ENCODE assay signal across 15 cellular contexts in genomic region chr1:36122062-36122461, GRCh38. TPM values are rescaled to one million over a fixed set of nuclear protein-coding genes. Genes with fewer than 3 reads are reported as not detected.
DNase-seq lines count a peak whose midpoint lies in the region; ATAC-seq, FAIRE-seq and TF ChIP-seq lines count a peak whose summit lies in the region.
"Had no signal": no experiment of that assay in that cellular context is flagged by ENCODE, and none has a peak within 500 bp of the region (broad histone marks: within the 10 kb centered on the region; RNA-seq: fewer than 3 reads in every experiment).

No MANE protein-coding gene starts in this region.

- no peak for TF ChIP-seq EP300 in K562 (IDR thresholded peaks at IDR 0.05; ENCODE audit: low read length)

- H3K36me3 Mint-ChIP-seq in CD14-positive monocyte (peaks cover 9 to 11% of the 10 kb centered on the region in 2 donors), neural progenitor cell (peaks cover 2% of the 10 kb centered on the region)
- H3K36me3 Mint-ChIP-seq: IgD-negative memory B cell had no signal

- H3K9me3 ChIP-seq in K562 (replicated peaks; ENCODE audit: control insufficient read depth, insufficient read depth, low read depth, low read length), result no peaks in the 10 kb centered on the region
- no peaks in the 10 kb centered on the region for H3K9me3 ChIP-seq in neural progenitor cell (ENCODE audit: low read depth)
- H3K9me3 ChIP-seq: A549, HAP-1 had no signal

- H3K9me1 ChIP-seq in K562 (ENCODE audit: control insufficient read depth, insufficient read depth, low read length), result no peaks in the 10 kb centered on the region

- POLR2A ChIA-PET in K562 (lab: Yijun Ruan, JAX), result interaction anchor here (1.2 kb wide), 1 partner anchor 10 kb away, joined by 4 read pairs; no protein-coding TSS in a partner anchor

- no peaks in the 10 kb centered on the region for H3K36me3 ChIP-seq in K562 (ENCODE audit: control insufficient read depth, insufficient read depth, low read length)
- no peaks in the 10 kb centered on the region for H3K36me3 ChIP-seq in neural progenitor cell
- H3K36me3 ChIP-seq: HAP-1 had no signal

- peaks cover 71% of the 10 kb centered on the region for H3K4me1 Mint-ChIP-seq in CD14-positive monocyte
- H3K4me1 Mint-ChIP-seq in neural progenitor cell, result peaks cover 48% of the 10 kb centered on the region

- H3K4me3 Mint-ChIP-seq in CD14-positive monocyte (no peak overlapping the region), neural progenitor cell (peak overlapping the region; percentile 35)
- H3K4me3 Mint-ChIP-seq: CD4-positive, alpha-beta T cell had no signal

- TF ChIP-seq CTCF in CD14-positive monocyte (IDR thresholded peaks at IDR 0.05), result no peak
- TF ChIP-seq CTCF in K562 (IDR thresholded peaks at IDR 0.05 in 2 of 3, conservative IDR thresholded peaks at IDR 0.05 in 1 of 3; ENCODE audit: insufficient read depth in 2 of 3, low read depth in 1 of 3, low read length in 3 of 3), result no peak
- no peak for TF ChIP-seq CTCF in neural progenitor cell (IDR thresholded peaks at IDR 0.05)

- TF ChIP-seq POLR2A in K562 (conservative IDR thresholded peaks at IDR 0.05), result no peak

- H3K9me3 Mint-ChIP-seq in CD14-positive monocyte (no peaks in the 10 kb centered on the region), neural progenitor cell (peaks cover 2% of the 10 kb centered on the region)
- H3K9me3 Mint-ChIP-seq: CD4-positive, alpha-beta T cell; IgD-negative memory B cell had no signal

- peaks cover 6 to 15% (median 10%) of the 10 kb centered on the region in 3 donors for H3K27me3 Mint-ChIP-seq in CD14-positive monocyte (ENCODE audit: low read depth in 3 of 3)
- H3K27me3 Mint-ChIP-seq in neural progenitor cell (ENCODE audit: insufficient read depth, low read depth), result peaks cover 42% of the 10 kb centered on the region

- TF ChIP-seq RAD21 in K562 (CRISPR knock-in tag; conservative IDR thresholded peaks at IDR 0.05 in 1 of 2, IDR thresholded peaks at IDR 0.05 in 1 of 2), result no peak

- H3K27ac Mint-ChIP-seq in CD14-positive monocyte (peak overlapping the region; percentile 66 to 96 (median 95)), neural progenitor cell (peak overlapping the region; percentile 34)
- H3K27ac Mint-ChIP-seq: CD4-positive, alpha-beta T cell; IgD-negative memory B cell had no signal

- H3K4me1 ChIP-seq in K562 (replicated peaks in 1 of 2; ENCODE audit: control insufficient read depth in 2 of 2, insufficient read depth in 2 of 2, low read length in 2 of 2), result peaks cover 4 to 36% of the 10 kb centered on the region in 2 experiments; a peak in 3 of 5 replicates
- peaks cover 3% of the 10 kb centered on the region for H3K4me1 ChIP-seq in neural progenitor cell
- H3K4me1 ChIP-seq: A549, HAP-1 had no signal

- CTCF ChIA-PET in K562 (lab: Yijun Ruan, JAX; ENCODE audit: low intra/inter-chr PET ratio), result no interaction called here

- H3K27ac ChIP-seq in K562 (ENCODE audit: extremely low read depth, low read depth, low read length) (no peak overlapping the region), neural progenitor cell (no peak overlapping the region)
- H3K27ac ChIP-seq: A549 had no signal

- no peak for DNase-seq in CD14-positive monocyte (ENCODE audit: low spot score)
- DNase-seq in K562 (ENCODE audit: extremely low read depth in 1 of 4, low spot score in 3 of 4), result no peak
- DNase-seq in neural progenitor cell (ENCODE audit: low spot score), result no peak
- DNase-seq in NK-92 treated with Interleukin-12 subunit alpha and Interleukin-12 subunit beta, amount 100 ng/mL, for 24 hours (lab: John Stamatoyannopoulos, UW), result no peak
- no peak for DNase-seq in sciatic nerve (ENCODE audit: low spot score)
- DNase-seq: CD4-positive, alpha-beta T cell; DMS79; GOT3 had no signal

- H3K4me3 ChIP-seq in K562 (no peak overlapping the region), neural progenitor cell (no peak overlapping the region)
- H3K4me3 ChIP-seq: A549, GM12878, HAP-1 had no signal

- 60% methylated on average over 3 of the region's 3 CpGs for WGBS in K562 (ENCODE audit: insufficient coverage, low coverage, missing lambda C conversion rate)

- no peaks in the 10 kb centered on the region; the same call in none of the 2 replicates for H4K20me1 ChIP-seq in K562 (replicated peaks; ENCODE audit: control insufficient read depth, insufficient read depth, low read length)
- H4K20me1 ChIP-seq in neural progenitor cell (ENCODE audit: low read depth), result peaks cover 14% of the 10 kb centered on the region

- H3F3A ChIP-seq in neural progenitor cell (ENCODE audit: low read depth), result no peaks in the 10 kb centered on the region

- no peak overlapping the region for H3K4me2 ChIP-seq in K562 (ENCODE audit: insufficient read depth, low read length)
- no peak overlapping the region for H3K4me2 ChIP-seq in neural progenitor cell
- H3K4me2 ChIP-seq: A549 had no signal

- FAIRE-seq in K562 (lab: Jason Lieb, UNC), result no peak
- FAIRE-seq: A549, GM12878 had no signal

- H3K27me3 ChIP-seq in K562 (ENCODE audit: control insufficient read depth in 2 of 2, insufficient read depth in 2 of 2, low read length in 2 of 2) (peaks cover 0 to 10% of the 10 kb centered on the region in 2 experiments; a peak in 1 of 5 replicates), neural progenitor cell (peaks cover 57% of the 10 kb centered on the region)

- H3K9ac ChIP-seq in K562 (ENCODE audit: insufficient read depth in 1 of 2, low read depth in 2 of 2, low read length in 2 of 2) (no peak overlapping the region), neural progenitor cell (no peak overlapping the region)

- intact Hi-C loops in CD14-positive monocyte (cut with micrococcal nuclease) (no loop called here), K562 (cut with micrococcal nuclease) (no loop called here), sciatic nerve (cut with DNase I) (no loop called here)

- in situ Hi-C loops in K562 (cut with MboI), result no loop called here

- ATAC-seq in K562 (no peak), sciatic nerve (no peak), GM18873 (IDR thresholded peaks at IDR 0.05; ENCODE audit: low FRiP score, unreplicated experiment) (no peak)
- ATAC-seq: A549 had no signal

- no TSS peak for BruUV-seq in K562 (replicated peaks; lab: Mats Ljungman, UMichigan)

- no peak overlapping the region for H2AFZ ChIP-seq in K562 (ENCODE audit: low read depth, low read length)
- no peak overlapping the region for H2AFZ ChIP-seq in neural progenitor cell (replicated peaks)

- H3K79me2 ChIP-seq in K562 (ENCODE audit: control insufficient read depth, insufficient read depth, low read length) (no peaks in the 10 kb centered on the region), neural progenitor cell (ENCODE audit: low read depth) (no peaks in the 10 kb centered on the region)

RNA-seq across cellular contexts. Expression of gene COL8A2, which starts 3.0 kb away (rescaled TPM):
- polyA plus RNA-seq in CD14-positive monocyte, result 1 to 10 TPM in 1 of 2 donors, under 1 TPM in 1; 0.90 to 1.6 TPM
- 0.07 and 0.11 TPM in 2 replicates for total RNA-seq in K562 (2011; cell fraction: chromatin; rRNA removed; ENCODE audit: low replicate concordance)
- total RNA-seq in K562 (2011; cell fraction: nucleolus; rRNA removed), result 0.13 and 0.17 TPM in 2 replicates
- total RNA-seq in K562 (2011; cell fraction: nucleoplasm; rRNA removed), result 0.07 TPM in 1 of 2 replicates, not detected in the other
- 0.14 TPM in 1 of 2 replicates, not detected in the other for total RNA-seq in K562 (2014; rRNA removed)
- 0.03 TPM in 1 of 2 replicates, not detected in the other for total RNA-seq in K562 (2014; rRNA removed; fragmentation: Illumina TruSeq; extraction: Trizol)
- total RNA-seq in K562 (2015; rRNA removed; fragmentation: Illumina TruSeq; extraction: Trizol), result not detected in 2 replicates
- 0.04 and 0.09 TPM in 2 replicates for total RNA-seq in K562 (2021)
- polyA plus RNA-seq in K562 (2011; rRNA removed), result 0.04 TPM in 2 replicates
- polyA plus RNA-seq in K562 (2011; cell fraction: cytosol; rRNA removed), result 0.09 TPM in 1 of 2 replicates, not detected in the other
- 0.11 TPM in 1 of 2 replicates, not detected in the other for polyA plus RNA-seq in K562 (2011; cell fraction: nucleus; rRNA removed)
- polyA plus RNA-seq in K562 (2012), result 0.01 and 0.07 TPM in 2 replicates
- polyA plus RNA-seq in K562 (2014; fragmentation: Illumina TruSeq; extraction: Trizol), result 0.07 TPM in 1 of 2 replicates, not detected in the other
- polyA plus RNA-seq in K562 (2014; fragmentation: Nextera tagmentation; extraction: Ambion mirVana), result not detected
- 0.03 TPM in 1 of 2 replicates, not detected in the other for polyA plus RNA-seq in K562 (2014; rRNA removed)
- not detected in 2 replicates for polyA minus RNA-seq in K562 (2011; rRNA and poly(A)+ RNA removed)
- polyA minus RNA-seq in K562 (2011; cell fraction: cytosol; rRNA and poly(A)+ RNA removed), result not detected in 2 replicates
- polyA minus RNA-seq in K562 (2011; cell fraction: nucleus; rRNA and poly(A)+ RNA removed), result 0.13 TPM in 1 of 2 replicates, not detected in the other
- 0.06 TPM in 1 of 2 replicates, not detected in the other for total RNA-seq in neural progenitor cell (ENCODE audit: low replicate concordance)
- 47.3 TPM for total RNA-seq in sciatic nerve
- total RNA-seq: GM12878 had no signal
- polyA plus RNA-seq: IgD-negative memory B cell had no signal

RNA-seq across cellular contexts. Expression of gene TRAPPC3, which starts 27.2 kb away (rescaled TPM):
- polyA plus RNA-seq in CD14-positive monocyte (100 to 1,000 TPM; 125 to 136 TPM), K562 (2011; rRNA removed) (128 and 141 TPM in 2 replicates), K562 (2014; fragmentation: Illumina TruSeq; extraction: Trizol) (127 and 140 TPM in 2 replicates), K562 (2014; fragmentation: Nextera tagmentation; extraction: Ambion mirVana) (10 to 100 TPM; 20.6 to 41.8 TPM), K562 (2014; rRNA removed) (119 and 142 TPM in 2 replicates)
- 60.6 and 88.2 TPM in 2 replicates for total RNA-seq in K562 (2011; cell fraction: chromatin; rRNA removed; ENCODE audit: low replicate concordance)
- total RNA-seq in K562 (2011; cell fraction: nucleolus; rRNA removed), result 67.4 and 71.0 TPM in 2 replicates
- 76.7 and 96.0 TPM in 2 replicates for total RNA-seq in K562 (2011; cell fraction: nucleoplasm; rRNA removed)
- total RNA-seq in K562 (2014; rRNA removed) (132 and 141 TPM in 2 replicates), K562 (2014; rRNA removed; fragmentation: Illumina TruSeq; extraction: Trizol) (109 and 114 TPM in 2 replicates), K562 (2015; rRNA removed; fragmentation: Illumina TruSeq; extraction: Trizol) (112 and 115 TPM in 2 replicates), K562 (2021) (83.4 and 90.9 TPM in 2 replicates), neural progenitor cell (ENCODE audit: low replicate concordance) (44.9 and 69.4 TPM in 2 replicates), sciatic nerve (46.8 TPM)
- polyA plus RNA-seq in K562 (2011; cell fraction: cytosol; rRNA removed), result 75.6 and 128 TPM in 2 replicates
- polyA plus RNA-seq in K562 (2011; cell fraction: nucleus; rRNA removed), result 80.4 and 107 TPM in 2 replicates
- 109 and 110 TPM in 2 replicates for polyA plus RNA-seq in K562 (2012)
- polyA minus RNA-seq in K562 (2011; rRNA and poly(A)+ RNA removed), result 47.8 and 54.0 TPM in 2 replicates
- polyA minus RNA-seq in K562 (2011; cell fraction: cytosol; rRNA and poly(A)+ RNA removed), result 29.4 and 32.5 TPM in 2 replicates
- polyA minus RNA-seq in K562 (2011; cell fraction: nucleus; rRNA and poly(A)+ RNA removed), result 18.6 and 31.1 TPM in 2 replicates

RNA-seq across cellular contexts. Expression of gene ADPRS, which starts 33.4 kb away (rescaled TPM):
- polyA plus RNA-seq in CD14-positive monocyte (10 to 100 TPM; 21.9 to 30.6 TPM), K562 (2011; rRNA removed) (34.4 and 37.0 TPM in 2 replicates), K562 (2014; fragmentation: Illumina TruSeq; extraction: Trizol) (25.2 and 26.7 TPM in 2 replicates), K562 (2014; fragmentation: Nextera tagmentation; extraction: Ambion mirVana) (1 to 10 TPM; 5.9 to 8.4 TPM), K562 (2014; rRNA removed) (29.9 and 37.2 TPM in 2 replicates)
- total RNA-seq in K562 (2011; cell fraction: chromatin; rRNA removed; ENCODE audit: low replicate concordance), result 6.1 and 18.5 TPM in 2 replicates
- 17.3 and 17.4 TPM in 2 replicates for total RNA-seq in K562 (2011; cell fraction: nucleolus; rRNA removed)
- total RNA-seq in K562 (2011; cell fraction: nucleoplasm; rRNA removed), result 12.3 and 12.6 TPM in 2 replicates
- total RNA-seq in K562 (2014; rRNA removed) (40.0 and 52.5 TPM in 2 replicates), K562 (2014; rRNA removed; fragmentation: Illumina TruSeq; extraction: Trizol) (15.1 and 21.2 TPM in 2 replicates), K562 (2015; rRNA removed; fragmentation: Illumina TruSeq; extraction: Trizol) (26.7 and 27.4 TPM in 2 replicates), K562 (2021) (30.9 and 33.4 TPM in 2 replicates), neural progenitor cell (ENCODE audit: low replicate concordance) (28.1 and 40.9 TPM in 2 replicates), sciatic nerve (25.0 TPM)
- polyA plus RNA-seq in K562 (2011; cell fraction: cytosol; rRNA removed), result 43.8 and 51.3 TPM in 2 replicates
- polyA plus RNA-seq in K562 (2011; cell fraction: nucleus; rRNA removed), result 27.6 and 28.3 TPM in 2 replicates
- polyA plus RNA-seq in K562 (2012), result 24.0 and 26.0 TPM in 2 replicates
- polyA minus RNA-seq in K562 (2011; rRNA and poly(A)+ RNA removed), result 12.3 and 15.7 TPM in 2 replicates
- 12.0 and 12.3 TPM in 2 replicates for polyA minus RNA-seq in K562 (2011; cell fraction: cytosol; rRNA and poly(A)+ RNA removed)
- polyA minus RNA-seq in K562 (2011; cell fraction: nucleus; rRNA and poly(A)+ RNA removed), result 4.6 and 6.2 TPM in 2 replicates

RNA-seq across cellular contexts. Expression of gene MAP7D1, which starts 33.9 kb away (rescaled TPM):
- polyA plus RNA-seq in CD14-positive monocyte (10 to 100 TPM; 12.3 to 13.6 TPM), K562 (2011; rRNA removed) (17.2 and 18.4 TPM in 2 replicates), K562 (2014; fragmentation: Illumina TruSeq; extraction: Trizol) (49.2 and 53.7 TPM in 2 replicates), K562 (2014; fragmentation: Nextera tagmentation; extraction: Ambion mirVana) (1 to 10 TPM; 3.6 to 4.4 TPM), K562 (2014; rRNA removed) (53.8 and 54.7 TPM in 2 replicates)
- total RNA-seq in K562 (2011; cell fraction: chromatin; rRNA removed; ENCODE audit: low replicate concordance), result 28.8 and 80.6 TPM in 2 replicates
- total RNA-seq in K562 (2011; cell fraction: nucleolus; rRNA removed), result 47.5 and 62.2 TPM in 2 replicates
- 37.8 and 52.2 TPM in 2 replicates for total RNA-seq in K562 (2011; cell fraction: nucleoplasm; rRNA removed)
- total RNA-seq in K562 (2014; rRNA removed) (72.8 and 74.4 TPM in 2 replicates), K562 (2014; rRNA removed; fragmentation: Illumina TruSeq; extraction: Trizol) (17.4 and 20.8 TPM in 2 replicates), K562 (2015; rRNA removed; fragmentation: Illumina TruSeq; extraction: Trizol) (34.5 and 37.8 TPM in 2 replicates), K562 (2021) (101 and 108 TPM in 2 replicates), neural progenitor cell (ENCODE audit: low replicate concordance) (35.0 and 81.1 TPM in 2 replicates), sciatic nerve (123 TPM)
- polyA plus RNA-seq in K562 (2011; cell fraction: cytosol; rRNA removed), result 14.6 and 28.7 TPM in 2 replicates
- polyA plus RNA-seq in K562 (2011; cell fraction: nucleus; rRNA removed), result 34.1 and 46.2 TPM in 2 replicates
- 51.5 and 56.5 TPM in 2 replicates for polyA plus RNA-seq in K562 (2012)
- 8.2 and 9.2 TPM in 2 replicates for polyA minus RNA-seq in K562 (2011; rRNA and poly(A)+ RNA removed)
- polyA minus RNA-seq in K562 (2011; cell fraction: cytosol; rRNA and poly(A)+ RNA removed), result 31.8 and 55.1 TPM in 2 replicates
- 13.1 and 14.8 TPM in 2 replicates for polyA minus RNA-seq in K562 (2011; cell fraction: nucleus; rRNA and poly(A)+ RNA removed)

RNA-seq across cellular contexts. Expression of gene TEKT2, which starts 38.2 kb away (rescaled TPM):
- not detected for polyA plus RNA-seq in CD14-positive monocyte
- total RNA-seq in K562 (2011; cell fraction: chromatin; rRNA removed; ENCODE audit: low replicate concordance), result 0.62 TPM in 1 of 2 replicates, not detected in the other
- total RNA-seq in K562 (2011; cell fraction: nucleolus; rRNA removed), result 0.92 and 1.0 TPM in 2 replicates
- 0.66 and 0.92 TPM in 2 replicates for total RNA-seq in K562 (2011; cell fraction: nucleoplasm; rRNA removed)
- 0.36 TPM in 1 of 2 replicates, not detected in the other for total RNA-seq in K562 (2014; rRNA removed)
- 0.19 TPM in 1 of 2 replicates, not detected in the other for total RNA-seq in K562 (2014; rRNA removed; fragmentation: Illumina TruSeq; extraction: Trizol)
- total RNA-seq in K562 (2015; rRNA removed; fragmentation: Illumina TruSeq; extraction: Trizol), result 0.19 and 0.40 TPM in 2 replicates
- 0.60 and 0.78 TPM in 2 replicates for total RNA-seq in K562 (2021)
- polyA plus RNA-seq in K562 (2011; rRNA removed), result 0.06 and 0.24 TPM in 2 replicates
- 0.19 and 0.25 TPM in 2 replicates for polyA plus RNA-seq in K562 (2011; cell fraction: cytosol; rRNA removed)
- 0.41 and 0.68 TPM in 2 replicates for polyA plus RNA-seq in K562 (2011; cell fraction: nucleus; rRNA removed)
- polyA plus RNA-seq in K562 (2012), result 0.21 and 0.25 TPM in 2 replicates
- 0.24 and 0.37 TPM in 2 replicates for polyA plus RNA-seq in K562 (2014; fragmentation: Illumina TruSeq; extraction: Trizol)
- under 1 TPM; 0.08 to 0.14 TPM for polyA plus RNA-seq in K562 (2014; fragmentation: Nextera tagmentation; extraction: Ambion mirVana)
- 0.19 and 0.94 TPM in 2 replicates for polyA plus RNA-seq in K562 (2014; rRNA removed)
- not detected in 2 replicates for polyA minus RNA-seq in K562 (2011; rRNA and poly(A)+ RNA removed)
- not detected in 2 replicates for polyA minus RNA-seq in K562 (2011; cell fraction: cytosol; rRNA and poly(A)+ RNA removed)
- polyA minus RNA-seq in K562 (2011; cell fraction: nucleus; rRNA and poly(A)+ RNA removed), result 0.56 TPM in 1 of 2 replicates, not detected in the other
- total RNA-seq in neural progenitor cell (ENCODE audit: low replicate concordance), result 2.7 and 7.4 TPM in 2 replicates
- total RNA-seq in sciatic nerve, result 0.98 TPM
- total RNA-seq: G401, GM12878, HT1080 had no signal
- polyA plus RNA-seq: IgD-negative memory B cell had no signal

Comparison
In these comparisons a context has a peak if more than half of its experiments do, and no peak if none do; other contexts are left out.
1. RNA of gene COL8A2, which starts 3.0 kb away (total RNA-seq): 47.3 TPM in sciatic nerve (single experiment); 0.03 to 0.17 TPM in K562 and 0.06 TPM in neural progenitor cell; every median in the first group is over 10 times any median in the second.